Comparison of ENCODE assay signal across 27 cellular contexts in genomic region chr6:129033173-129033572, GRCh38.
"Had no signal": no experiment of that assay in that cellular context is flagged by ENCODE, and none has a peak within 500 bp of the region (broad histone marks: within the 10 kb centered on the region; RNA-seq: fewer than 3 reads in every experiment).

No MANE protein-coding gene starts in this region.

- H3K9me3 Mint-ChIP-seq: activated naive CD4-positive, alpha-beta T cell treated with anti-CD3 and anti-CD28 coated beads, Interleukin-2, amount 50 U/mL, for 72 hours; activated T-cell treated with anti-CD3 and anti-CD28 coated beads, Interleukin-2, amount 50 U/mL, for 72 hours; nephron progenitor cell; T-helper 1 cell treated with Interleukin-12 subunit alpha and Interleukin-12 subunit beta and Interleukin-4 antibody, amounts not matched to agents 30 μg/mL and 1 μg/mL, for 36 hours had no signal

- H3K4me1 Mint-ChIP-seq: central memory CD8-positive, alpha-beta T cell; naive B cell; nephron progenitor cell had no signal

- H3K9me3 ChIP-seq: breast epithelium, esophagus muscularis mucosa, lower lobe of right lung, neutrophil, sigmoid colon, spleen, thoracic aorta had no signal

- H3K27me3 Mint-ChIP-seq: central memory CD8-positive, alpha-beta T cell; dendritic cell treated with granulocyte-macrophage colony-stimulating factor and Interleukin-4, amounts not matched to agents 40 ng/mL and 50 ng/mL, for 4 days; naive B cell had no signal

- H3K4me1 ChIP-seq: breast epithelium, lower lobe of right lung, sigmoid colon, spleen had no signal

- H3K36me3 ChIP-seq: breast epithelium, esophagus muscularis mucosa, lower lobe of right lung, neutrophil, sigmoid colon, spleen, thoracic aorta had no signal

- H3K27ac ChIP-seq: lower lobe of right lung, neutrophil, spleen, thoracic aorta, VCaP had no signal

- H3K4me3 Mint-ChIP-seq: activated T-cell treated with anti-CD3 and anti-CD28 coated beads, Interleukin-2, amount 50 U/mL, for 72 hours; central memory CD8-positive, alpha-beta T cell; dendritic cell treated with granulocyte-macrophage colony-stimulating factor and Interleukin-4, amounts not matched to agents 40 ng/mL and 50 ng/mL, for 4 days; naive B cell; nephron progenitor cell; T-helper 1 cell treated with Interleukin-12 subunit alpha and Interleukin-12 subunit beta and Interleukin-4 antibody, amounts not matched to agents 30 μg/mL and 1 μg/mL, for 36 hours had no signal

- H3K27ac Mint-ChIP-seq: activated naive CD4-positive, alpha-beta T cell treated with anti-CD3 and anti-CD28 coated beads, Interleukin-2, amount 50 U/mL, for 72 hours; activated T-cell treated with anti-CD3 and anti-CD28 coated beads, Interleukin-2, amount 50 U/mL, for 72 hours; dendritic cell treated with granulocyte-macrophage colony-stimulating factor and Interleukin-4, amounts not matched to agents 40 ng/mL and 50 ng/mL, for 4 days; nephron progenitor cell; T-helper 1 cell treated with Interleukin-12 subunit alpha and Interleukin-12 subunit beta and Interleukin-4 antibody, amounts not matched to agents 30 μg/mL and 1 μg/mL, for 36 hours had no signal

- ATAC-seq: activated naive CD4-positive, alpha-beta T cell treated with anti-CD3 and anti-CD28 coated beads, Interleukin-2, amount 50 U/mL, for 72 hours; activated T-cell treated with anti-CD3 and anti-CD28 coated beads, Interleukin-2, amount 50 U/mL, for 72 hours; lower lobe of right lung had no signal

- H3K36me3 Mint-ChIP-seq: activated naive CD4-positive, alpha-beta T cell treated with anti-CD3 and anti-CD28 coated beads, Interleukin-2, amount 50 U/mL, for 72 hours; naive B cell had no signal

- H3K4me3 ChIP-seq: breast epithelium, esophagus muscularis mucosa, lower lobe of right lung, sigmoid colon, spleen, thoracic aorta had no signal

- H3K27me3 ChIP-seq: breast epithelium, esophagus muscularis mucosa, neutrophil, sigmoid colon, spleen had no signal

- DNase-seq: activated CD4-positive, alpha-beta T cell treated with anti-CD3 and anti-CD28 coated beads for 4 hours; activated CD4-positive, alpha-beta T cell treated with anti-CD3 and anti-CD28 coated beads, Interleukin-2, amount 50 U/mL, for 4 hours; activated naive CD4-positive, alpha-beta T cell; activated T-cell treated with anti-CD3 and anti-CD28 coated beads for 4 hours; activated T-cell treated with anti-CD3 and anti-CD28 coated beads, Interleukin-2, amount 50 U/mL, for 72 hours; effector CD4-positive, alpha-beta T cell; foreskin melanocyte; kidney; lower lobe of right lung; mesendoderm; naive B cell; nephron progenitor cell; spleen; stimulated activated naive CD4-positive, alpha-beta T cell treated with Interleukin-2 at 50 U/mL for 16 hours; SW 1271; T-helper 9 cell; trophoblast cell had no signal
